In genomic region chr19:33456845-33457220, GRCh38 we compare ENCODE assay signal across 23 cellular contexts.
"Had no signal": no experiment of that assay in that cellular context is flagged by ENCODE, and none has a peak within 500 bp of the region (broad histone marks: within the 10 kb centered on the region; RNA-seq: fewer than 3 reads in every experiment).

No MANE protein-coding gene starts in this region.

- H3K27me3 ChIP-seq: adrenal gland, body of pancreas, heart right ventricle, right atrium auricular region, testis, transverse colon, uterus had no signal

- H3K4me3 ChIP-seq: adrenal gland, body of pancreas, heart right ventricle, right atrium auricular region, SK-N-MC, testis, transverse colon, uterus had no signal

- H3K9me3 ChIP-seq: adrenal gland, body of pancreas, heart right ventricle, right atrium auricular region, testis, transverse colon, uterus had no signal

- H3K4me3 Mint-ChIP-seq: activated naive CD8-positive, alpha-beta T cell treated with anti-CD3 and anti-CD28 coated beads for 36 hours; naive thymus-derived CD4-positive, alpha-beta T cell had no signal

- H3K4me1 Mint-ChIP-seq: activated naive CD8-positive, alpha-beta T cell treated with anti-CD3 and anti-CD28 coated beads for 36 hours; naive thymus-derived CD4-positive, alpha-beta T cell had no signal

- H3K27ac ChIP-seq: adrenal gland, body of pancreas, heart right ventricle, parathyroid adenoma, right atrium auricular region, SK-N-MC, testis, transverse colon, uterus had no signal

- H3K36me3 ChIP-seq: adrenal gland, transverse colon, uterus had no signal

- H3K36me3 Mint-ChIP-seq: activated naive CD8-positive, alpha-beta T cell treated with anti-CD3 and anti-CD28 coated beads for 36 hours; naive thymus-derived CD4-positive, alpha-beta T cell had no signal

- H3K27ac Mint-ChIP-seq: activated naive CD8-positive, alpha-beta T cell treated with anti-CD3 and anti-CD28 coated beads for 36 hours; activated T-helper 2 cell treated with anti-CD3 and anti-CD28 coated beads, Interferon-gamma antibody, Interleukin-2, Interleukin-4, amounts not matched to agents 10 μg/mL and 5 μg/mL and 100 μg/mL, durations not matched to agents 14 hours and 24 hours and 36 hours; naive thymus-derived CD4-positive, alpha-beta T cell had no signal

- H3K27me3 Mint-ChIP-seq: activated naive CD8-positive, alpha-beta T cell treated with anti-CD3 and anti-CD28 coated beads for 36 hours; naive thymus-derived CD4-positive, alpha-beta T cell had no signal

- DNase-seq: activated CD4-positive, alpha-beta T cell treated with anti-CD3 and anti-CD28 coated beads for 4 hours; activated CD4-positive, alpha-beta T cell treated with anti-CD3 and anti-CD28 coated beads, Interleukin-2, amount 50 U/mL, for 4 hours; activated naive CD4-positive, alpha-beta T cell treated with Interleukin-2 at 50 U/mL for 16 hours; activated naive CD8-positive, alpha-beta T cell treated with anti-CD3 and anti-CD28 coated beads for 36 hours; activated T-cell treated with anti-CD3 and anti-CD28 coated beads, Interleukin-2, amount 50 U/mL, for 1 hour; body of pancreas; foreskin fibroblast; heart right ventricle; kidney glomerular epithelial cell; midbrain; naive thymus-derived CD4-positive, alpha-beta T cell; nucleus accumbens; stimulated activated CD4-positive, alpha-beta T cell treated with anti-CD3 and anti-CD28 coated beads, Interleukin-12 subunit alpha, Interleukin-12 subunit beta, amount 100 ng/mL, for 4 hours; stimulated activated CD4-positive, alpha-beta T cell treated with anti-CD3 and anti-CD28 coated beads, Interleukin-4, amount 100 ng/mL, for 1 hour; stimulated activated naive CD8-positive, alpha-beta T cell treated with anti-CD3 and anti-CD28 coated beads, Interleukin-15, Interleukin-2, amounts not matched to agents 100 U/mL and 50 U/mL, for 24 hours; testis; transverse colon; uterus had no signal

- ATAC-seq: body of pancreas; naive thymus-derived CD4-positive, alpha-beta T cell; stimulated activated naive CD8-positive, alpha-beta T cell treated with anti-CD3 and anti-CD28 coated beads, Interleukin-15, Interleukin-2, amounts not matched to agents 100 U/mL and 50 U/mL, for 24 hours had no signal

- H3K9me3 Mint-ChIP-seq: activated naive CD8-positive, alpha-beta T cell treated with anti-CD3 and anti-CD28 coated beads for 36 hours; activated T-helper 2 cell treated with anti-CD3 and anti-CD28 coated beads, Interferon-gamma antibody, Interleukin-2, Interleukin-4, amounts not matched to agents 10 μg/mL and 5 μg/mL and 100 μg/mL, durations not matched to agents 14 hours and 24 hours and 36 hours; naive thymus-derived CD4-positive, alpha-beta T cell had no signal

- H3K4me1 ChIP-seq: adrenal gland, body of pancreas, heart right ventricle, parathyroid adenoma, right atrium auricular region, testis, transverse colon, uterus had no signal
